Comparison of ENCODE assay signal across 1 cellular context in genomic region chr17:17972126-17972951, GRCh38.
TF ChIP-seq lines count a peak whose summit lies in the region.

TSS of gene DRC3 (plus strand) at chr17:17972862. CDS start at chr17:17977599, 4,737 bp downstream.
TSS of gene TOM1L2 (minus strand) at chr17:17972400. CDS start at chr17:17972313, 87 bp downstream.

TF ChIP-seq in A549, 52 proteins besides CTCF, POLR2A, EP300 and RAD21 (continued from another document):
- no peak for TF ChIP-seq ELK1 (IDR thresholded peaks at IDR 0.05; ENCODE audit: low read depth, low read length)
- no peak for TF ChIP-seq KDM5A (IDR thresholded peaks at IDR 0.05)
- TF ChIP-seq HDAC2 (IDR thresholded peaks at IDR 0.05): no peak
- TF ChIP-seq JUNB (IDR thresholded peaks at IDR 0.05): no peak
- TF ChIP-seq SMC3 (IDR thresholded peaks at IDR 0.05): 0 out of 3 replicates have a peak, but pooled peaks have one; percentile 0
- no peak for TF ChIP-seq ATOH8 (CRISPR knock-in tag; IDR thresholded peaks at IDR 0.05; ENCODE audit: low read depth)
- TF ChIP-seq JUN (IDR thresholded peaks at IDR 0.05): no peak
- TF ChIP-seq HMGXB4 (CRISPR knock-in tag; IDR thresholded peaks at IDR 0.05; ENCODE audit: borderline replicate concordance): no peak
- no peak for TF ChIP-seq RNF2 (IDR thresholded peaks at IDR 0.05; ENCODE audit: borderline replicate concordance, low read depth)
- TF ChIP-seq NPAS2 (CRISPR knock-in tag; IDR thresholded peaks at IDR 0.05; ENCODE audit: borderline replicate concordance): no peak
- no peak for TF ChIP-seq EHF (CRISPR knock-in tag; IDR thresholded peaks at IDR 0.05)
- no peak; the same call in 1 of the 2 replicates for TF ChIP-seq FOXS1 (CRISPR knock-in tag; IDR thresholded peaks at IDR 0.05)
- 0 out of 2 replicates have a peak, but pooled peaks have one; percentile 8 for TF ChIP-seq MYC (IDR thresholded peaks at IDR 0.05; ENCODE audit: borderline replicate concordance, low read length)
- peak; percentile 77 for TF ChIP-seq HOXB5 (CRISPR knock-in tag; IDR thresholded peaks at IDR 0.05)
- no peak for TF ChIP-seq TP53 (CRISPR knock-in tag; IDR thresholded peaks at IDR 0.05)
- peak; percentile 87 for TF ChIP-seq MAZ (IDR thresholded peaks at IDR 0.05; ENCODE audit: borderline replicate concordance, low read depth, low read length)
- peak; percentile 66 for TF ChIP-seq CHD2 (IDR thresholded peaks at IDR 0.05; ENCODE audit: low read length, partially characterized antibody)
- no peak for TF ChIP-seq HOXA7 (CRISPR knock-in tag; IDR thresholded peaks at IDR 0.05)
- 0 out of 2 replicates have a peak, but pooled peaks have one; percentile 9 for TF ChIP-seq TFCP2L1 (CRISPR knock-in tag; IDR thresholded peaks at IDR 0.05)
- no peak for TF ChIP-seq NFE2L2 (conservative IDR thresholded peaks at IDR 0.05; ENCODE audit: low read length)
- no peak for TF ChIP-seq KDM1A (IDR thresholded peaks at IDR 0.05; ENCODE audit: low read depth)
- TF ChIP-seq CBX8 (IDR thresholded peaks at IDR 0.05): no peak
- no peak for TF ChIP-seq HEYL (CRISPR knock-in tag; IDR thresholded peaks at IDR 0.05)
- TF ChIP-seq PHF8 (IDR thresholded peaks at IDR 0.05; ENCODE audit: borderline replicate concordance, low read depth): peak; percentile 92
- no peak for TF ChIP-seq ZFP36 (IDR thresholded peaks at IDR 0.05; ENCODE audit: borderline replicate concordance, partially characterized antibody)
- peak; percentile 100 for TF ChIP-seq PBX3 (IDR thresholded peaks at IDR 0.05)
- TF ChIP-seq ESRRA (IDR thresholded peaks at IDR 0.05; ENCODE audit: borderline replicate concordance, low read length): no peak
- TF ChIP-seq FOSB (CRISPR knock-in tag; IDR thresholded peaks at IDR 0.05): no peak
- TF ChIP-seq NR3C1 (IDR thresholded peaks at IDR 0.05): no peak
- TF ChIP-seq MAX (IDR thresholded peaks at IDR 0.05): peak; percentile 32; the same call in 1 of the 2 replicates
- peak; percentile 83 for TF ChIP-seq RFX5 (IDR thresholded peaks at IDR 0.05)
- TF ChIP-seq E2F6 (IDR thresholded peaks at IDR 0.05; ENCODE audit: borderline replicate concordance, low read depth): no peak
- TF ChIP-seq CEBPB (IDR thresholded peaks at IDR 0.05): peak; percentile 64 to 80; a peak in 3 of 4 replicates
- TF ChIP-seq ZSCAN20 (CRISPR knock-in tag; IDR thresholded peaks at IDR 0.05): no peak
- no peak for TF ChIP-seq HOXB13 (CRISPR knock-in tag; IDR thresholded peaks at IDR 0.05; ENCODE audit: low read depth)
